9 cellular contexts compared by ENCODE assay signal in the genomic region with DNA sequence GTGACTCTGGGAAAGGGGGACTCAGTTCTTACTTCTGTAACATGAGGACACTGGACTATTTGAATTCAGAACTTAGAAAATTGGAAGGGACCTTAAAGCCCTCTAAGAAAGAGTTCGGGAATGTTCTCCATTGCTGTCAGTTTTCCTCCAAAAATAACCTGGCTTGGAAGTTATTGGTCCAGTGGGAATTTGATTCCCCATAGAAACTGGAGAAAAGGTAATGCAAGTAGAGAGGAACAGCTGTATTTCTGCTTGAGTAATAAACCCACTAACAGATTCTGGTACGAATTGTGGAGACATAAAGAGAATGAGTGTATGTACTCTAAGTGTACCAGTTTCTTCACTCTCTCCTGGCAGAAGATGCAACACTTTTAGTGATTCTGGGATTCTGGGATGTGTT. TPM values are rescaled to one million over a fixed set of nuclear protein-coding genes. Genes with fewer than 3 reads are reported as not detected.
DNase-seq lines count a peak whose midpoint lies in the region; ATAC-seq and TF ChIP-seq lines count a peak whose summit lies in the region.
"Had no signal": no experiment of that assay in that cellular context is flagged by ENCODE, and none has a peak within 500 bp of the region (broad histone marks: within the 10 kb centered on the region; RNA-seq: fewer than 3 reads in every experiment).

No MANE protein-coding gene starts in this region.

- peaks cover 48% of the 10 kb centered on the region for H3K4me1 ChIP-seq in CD8-positive, alpha-beta T cell (ENCODE audit: insufficient read depth, low read length)
- H3K4me1 ChIP-seq in neutrophil (ENCODE audit: control insufficient read depth in 1 of 2, insufficient read depth in 1 of 2, low read depth in 1 of 2, low read length in 1 of 2): peaks cover 18 to 21% of the 10 kb centered on the region in 2 experiments

- H3K4me3 Mint-ChIP-seq in CD8-positive, alpha-beta T cell: peak overlapping the region; percentile 96
- peak overlapping the region; percentile 95 for H3K4me3 Mint-ChIP-seq in effector memory CD8-positive, alpha-beta T cell

- H3K4me1 Mint-ChIP-seq in CD8-positive, alpha-beta T cell (ENCODE audit: low read depth): peaks cover 64% of the 10 kb centered on the region
- H3K4me1 Mint-ChIP-seq in effector memory CD8-positive, alpha-beta T cell (ENCODE audit: low read depth in 2 of 2): peaks cover 25 to 56% of the 10 kb centered on the region in 2 donors

- no peak for ATAC-seq in CD8-positive, alpha-beta T cell
- no peak for ATAC-seq in effector memory CD8-positive, alpha-beta T cell (replicated peaks)
- no peak for ATAC-seq in HG03159 (IDR thresholded peaks at IDR 0.05; ENCODE audit: unreplicated experiment)
- ATAC-seq: pancreas had no signal

- POLR2A ChIA-PET in CD8-positive, alpha-beta T cell (lab: Charles Lee): interaction anchor here (1.1 kb wide), 1 partner anchor 171 kb away, joined by 3 read pairs; a partner anchor contains a TSS

- intact Hi-C loops in CD8-positive, alpha-beta T cell (cut with DNase I, micrococcal nuclease): loop anchor here (1.0 to 10.0 kb wide), 4 partner anchors 64 to 1452 kb away; a partner anchor contains a TSS

- H3K4me3 ChIP-seq in CD8-positive, alpha-beta T cell (ENCODE audit: low read depth, low read length): no peak overlapping the region
- H3K4me3 ChIP-seq in NB4 (ENCODE audit: low read depth, low read length): peak overlapping the region; percentile 95
- peak overlapping the region; percentile 83 to 90 for H3K4me3 ChIP-seq in neutrophil (ENCODE audit: low read depth in 1 of 2, low read length in 1 of 2)

- no peak overlapping the region for H3K27ac ChIP-seq in CD8-positive, alpha-beta T cell (ENCODE audit: low read depth, low read length)
- H3K27ac ChIP-seq in neutrophil: peak overlapping the region; percentile 90
- H3K27ac ChIP-seq: pancreas had no signal

- no peak for TF ChIP-seq POLR2A in NB4 (IDR thresholded peaks at IDR 0.05; ENCODE audit: extremely low read depth, insufficient read length)

- no peak for TF ChIP-seq CTCF in CD8-positive, alpha-beta T cell (IDR thresholded peaks at IDR 0.05)
- TF ChIP-seq CTCF in NB4 (IDR thresholded peaks at IDR 0.05; ENCODE audit: low read depth, low read length): no peak
- no peak for TF ChIP-seq CTCF in neutrophil (IDR thresholded peaks at IDR 0.05)

- DNase-seq in CD8-positive, alpha-beta T cell: no peak
- DNase-seq in NB4 (ENCODE audit: low read depth): no peak
- DNase-seq in effector memory CD8-positive, alpha-beta T cell: no peak
- DNase-seq in MV-4-11 (lab: John Stamatoyannopoulos, UW): no peak
- no peak for DNase-seq in germinal center (ENCODE audit: low spot score)
- DNase-seq in NCI-H1048 (lab: John Stamatoyannopoulos, UW): no peak

- no peaks in the 10 kb centered on the region for H3K27me3 ChIP-seq in CD8-positive, alpha-beta T cell (ENCODE audit: insufficient read depth, low read length)
- no peaks in the 10 kb centered on the region for H3K27me3 ChIP-seq in neutrophil
- H3K27me3 ChIP-seq: pancreas had no signal

- no peaks in the 10 kb centered on the region for H3K9me3 ChIP-seq in CD8-positive, alpha-beta T cell (ENCODE audit: low read length)
- no peaks in the 10 kb centered on the region for H3K9me3 ChIP-seq in neutrophil
- H3K9me3 ChIP-seq: pancreas had no signal

- H3K36me3 Mint-ChIP-seq in CD8-positive, alpha-beta T cell: peaks cover 34% of the 10 kb centered on the region
- H3K36me3 Mint-ChIP-seq in effector memory CD8-positive, alpha-beta T cell (ENCODE audit: insufficient read depth): peaks cover 14% of the 10 kb centered on the region

- CTCF ChIA-PET in CD8-positive, alpha-beta T cell (lab: Charles Lee): no interaction called here

- H3K9me3 Mint-ChIP-seq in CD8-positive, alpha-beta T cell: no peaks in the 10 kb centered on the region
- no peaks in the 10 kb centered on the region for H3K9me3 Mint-ChIP-seq in effector memory CD8-positive, alpha-beta T cell

- peaks cover 7% of the 10 kb centered on the region for H3K36me3 ChIP-seq in CD8-positive, alpha-beta T cell (ENCODE audit: insufficient read depth, low read length)
- peaks cover 18% of the 10 kb centered on the region for H3K36me3 ChIP-seq in neutrophil
- H3K36me3 ChIP-seq: pancreas had no signal

- H3K27ac Mint-ChIP-seq in CD8-positive, alpha-beta T cell: peak overlapping the region; percentile 13
- peak overlapping the region in 1 of 2 donors; percentile 97 for H3K27ac Mint-ChIP-seq in effector memory CD8-positive, alpha-beta T cell

- H3K27me3 Mint-ChIP-seq in CD8-positive, alpha-beta T cell (ENCODE audit: low read depth): no peaks in the 10 kb centered on the region
- no peaks in the 10 kb centered on the region for H3K27me3 Mint-ChIP-seq in effector memory CD8-positive, alpha-beta T cell

RNA-seq across cellular contexts. Expression of a gene that starts 1.8 kb away (rescaled TPM):
- 10 to 100 TPM; 25.0 to 25.8 TPM for total RNA-seq in CD8-positive, alpha-beta T cell

RNA-seq across cellular contexts. Expression of a gene that starts 1.8 kb away (rescaled TPM):
- 10 to 100 TPM; 72.7 to 77.2 TPM for total RNA-seq in CD8-positive, alpha-beta T cell

RNA-seq across cellular contexts. Expression of a gene that starts 32.2 kb away (rescaled TPM):
- 10 to 100 TPM; 13.7 to 16.1 TPM for total RNA-seq in CD8-positive, alpha-beta T cell
